ENCODE assay signal across 24 cellular contexts in the genomic region with DNA sequence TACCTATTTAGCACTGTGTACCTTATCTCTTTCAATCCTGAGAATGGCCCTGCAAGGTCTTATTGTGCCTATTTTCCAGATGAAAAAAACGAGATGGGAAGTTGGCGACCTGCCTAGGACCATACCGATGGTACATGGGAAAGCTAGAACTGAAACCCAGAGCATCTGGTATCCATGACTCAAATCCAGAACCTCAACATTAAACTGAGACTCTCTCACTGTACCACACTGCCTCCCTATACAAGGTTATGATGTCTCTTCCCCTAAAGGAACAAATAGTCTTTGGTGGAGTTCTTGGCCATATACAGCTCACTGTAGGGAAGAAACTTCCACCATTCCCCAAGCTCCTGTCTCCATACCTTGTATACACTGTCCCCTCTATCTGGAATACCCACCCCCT.
"Had no signal": no experiment of that assay in that cellular context is flagged by ENCODE, and none has a peak within 500 bp of the region (broad histone marks: within the 10 kb centered on the region; RNA-seq: fewer than 3 reads in every experiment).

No MANE protein-coding gene starts in this region.

- ATAC-seq: activated CD8-positive, alpha-beta T cell treated with anti-CD3 and anti-CD28 coated beads, Interleukin-2, amount 10 ng/mL, durations not matched to agents 7 days and 5 days; activated naive CD8-positive, alpha-beta T cell treated with anti-CD3 and anti-CD28 coated beads, Interleukin-2, amount 50 U/mL, for 24 hours; body of pancreas had no signal

- H3K9me3 Mint-ChIP-seq: activated naive CD4-positive, alpha-beta T cell treated with anti-CD3 and anti-CD28 coated beads, Interleukin-2, amount 50 U/mL, for 72 hours; activated naive CD8-positive, alpha-beta T cell treated with anti-CD3 and anti-CD28 coated beads, Interleukin-2, amount 50 U/mL, for 24 hours; T-helper 1 cell treated with Interleukin-12 subunit alpha and Interleukin-12 subunit beta and Interleukin-4 antibody, amounts not matched to agents 30 μg/mL and 1 μg/mL, for 36 hours had no signal

- H3K27ac Mint-ChIP-seq: activated CD8-positive, alpha-beta T cell treated with anti-CD3 and anti-CD28 coated beads, Interleukin-2, amount 10 ng/mL, durations not matched to agents 7 days and 5 days; activated naive CD4-positive, alpha-beta T cell treated with anti-CD3 and anti-CD28 coated beads, Interleukin-2, amount 50 U/mL, for 72 hours; activated naive CD8-positive, alpha-beta T cell treated with anti-CD3 and anti-CD28 coated beads, Interleukin-2, amount 50 U/mL, for 24 hours; T-helper 1 cell treated with Interleukin-12 subunit alpha and Interleukin-12 subunit beta and Interleukin-4 antibody, amounts not matched to agents 30 μg/mL and 1 μg/mL, for 36 hours had no signal

- H3K36me3 Mint-ChIP-seq: activated naive CD4-positive, alpha-beta T cell treated with anti-CD3 and anti-CD28 coated beads, Interleukin-2, amount 50 U/mL, for 72 hours had no signal

- H3K4me3 Mint-ChIP-seq: activated CD8-positive, alpha-beta T cell treated with anti-CD3 and anti-CD28 coated beads, Interleukin-2, amount 10 ng/mL, durations not matched to agents 7 days and 5 days; activated naive CD8-positive, alpha-beta T cell treated with anti-CD3 and anti-CD28 coated beads, Interleukin-2, amount 50 U/mL, for 24 hours; T-helper 1 cell treated with Interleukin-12 subunit alpha and Interleukin-12 subunit beta and Interleukin-4 antibody, amounts not matched to agents 30 μg/mL and 1 μg/mL, for 36 hours had no signal

- H3K4me1 Mint-ChIP-seq: activated naive CD8-positive, alpha-beta T cell treated with anti-CD3 and anti-CD28 coated beads, Interleukin-2, amount 50 U/mL, for 24 hours had no signal

- DNase-seq: activated CD4-positive, alpha-beta T cell treated with anti-CD3 and anti-CD28 coated beads for 48 hours; activated CD4-positive, alpha-beta T cell treated with anti-CD3 and anti-CD28 coated beads, Interleukin-2, amount 50 U/mL, for 4 hours; activated CD4-positive, CD25-positive, alpha-beta regulatory T cell treated with anti-CD3 and anti-CD28 coated beads, Interleukin-2, amount 50 U/mL, for 72 hours; activated CD8-positive, alpha-beta memory T cell treated with anti-CD3 and anti-CD28 coated beads, Interleukin-2, amount 50 U/mL, for 48 hours; activated CD8-positive, alpha-beta T cell treated with anti-CD3 and anti-CD28 coated beads, Interleukin-2, amount 10 ng/mL, durations not matched to agents 7 days and 5 days; activated effector memory CD4-positive, alpha-beta T cell treated with Interleukin-2 at 50 U/mL for 16 hours; activated naive CD4-positive, alpha-beta T cell; activated naive CD8-positive, alpha-beta T cell treated with anti-CD3 and anti-CD28 coated beads, Interleukin-2, amount 50 U/mL, for 24 hours; activated T-cell treated with anti-CD3 and anti-CD28 coated beads, Interleukin-2, amount 50 U/mL, for 1 hour; amniotic stem cell; body of pancreas; central memory CD4-positive, alpha-beta T cell; MM.1S; NCI-H1105; NCI-H1436; NCI-H1694 treated with DMSO at 0.1 percent for 48 hours; NCI-H2081; NCI-H446; NCI-H524; PC-9; SHP77 treated with DMSO at 0.1 percent for 48 hours had no signal

- H3K27ac ChIP-seq: ascending aorta, body of pancreas, PC-9 had no signal

- H3K27me3 ChIP-seq: ascending aorta, body of pancreas had no signal

- H3K9me3 ChIP-seq: ascending aorta, body of pancreas had no signal

- H3K36me3 ChIP-seq: ascending aorta had no signal

- H3K4me1 ChIP-seq: ascending aorta had no signal

- H3K4me3 ChIP-seq: ascending aorta, body of pancreas, PC-9 had no signal
